ENCODE assay signal across 18 cellular contexts in genomic region chr16:31076319-31076718, GRCh38. TPM values are rescaled to one million over a fixed set of nuclear protein-coding genes. Genes with fewer than 3 reads are reported as not detected.
A peak's percentile ranks its signal among the peaks of the same experiment; 100 is the strongest.
DNase-seq lines count a peak whose midpoint lies in the region; TF ChIP-seq lines count a peak whose summit lies in the region.
"Had no signal": no experiment of that assay in that cellular context is flagged by ENCODE, and none has a peak within 500 bp of the region (broad histone marks: within the 10 kb centered on the region; RNA-seq: fewer than 3 reads in every experiment).

No MANE protein-coding gene starts in this region.

- peaks cover 86% of the 10 kb centered on the region for H3K36me3 Mint-ChIP-seq in activated T-cell treated with anti-CD3 and anti-CD28 coated beads, Interleukin-2, amount 50 U/mL, for 24 hours (ENCODE audit: low read depth)
- peaks cover 27 to 51% (median 49%) of the 10 kb centered on the region in 3 experiments; a peak in 6 of 7 replicates for H3K36me3 Mint-ChIP-seq in H9 (ENCODE audit: insufficient read depth in 1 of 3, low read depth in 3 of 3)
- peaks cover 33% of the 10 kb centered on the region for H3K36me3 Mint-ChIP-seq in brain

- H3K4me3 Mint-ChIP-seq in activated T-cell treated with anti-CD3 and anti-CD28 coated beads, Interleukin-2, amount 50 U/mL, for 24 hours = peak overlapping the region; percentile 88
- H3K4me3 Mint-ChIP-seq in H9 (peak overlapping the region; percentile 40 to 95; a peak in 3 of 5 replicates), brain (peak overlapping the region; percentile 54 to 96 (median 96))

- no peak overlapping the region for H2BK20ac ChIP-seq in H9 (ENCODE audit: low read depth, low read length, poor library complexity, severe bottlenecking)

- H3K9ac ChIP-seq in H9 (ENCODE audit: extremely low read depth, insufficient read length, low read length) = no peak overlapping the region

- no peak overlapping the region for H2AK5ac ChIP-seq in H9 (ENCODE audit: insufficient read length, low read length)

- peaks cover 4% of the 10 kb centered on the region for H4K20me1 ChIP-seq in H9 (ENCODE audit: control insufficient read depth, insufficient read depth, insufficient read length)

- intact Hi-C loops in posterior vena cava (cut with DNase I) = no loop called here

- DNase-seq in activated T-cell treated with anti-CD3 and anti-CD28 coated beads, Interleukin-2, amount 50 U/mL, for 24 hours = no peak
- no peak for DNase-seq in activated T-cell treated with anti-CD3 and anti-CD28 coated beads, Interleukin-2, amount 50 U/mL, for 1 hour
- DNase-seq in H9 (peak; percentile 26), posterior vena cava (ENCODE audit: low spot score) (peak; percentile 76), COLO829 (ENCODE audit: low spot score) (no peak), AG08395 (ENCODE audit: low spot score) (no peak)
- DNase-seq in activated CD8-positive, alpha-beta memory T cell treated with anti-CD3 and anti-CD28 coated beads, Interleukin-2, amount 50 U/mL, for 4 hours = no peak
- DNase-seq: activated CD8-positive, alpha-beta memory T cell treated with anti-CD3 and anti-CD28 coated beads for 24 hours; activated gamma-delta T cell; COR-L47; cortex of kidney; foreskin fibroblast; NCI-H1694; NCI-H226; Peyer's patch; retina; stimulated activated CD4-positive, alpha-beta T cell treated with anti-CD3 and anti-CD28 coated beads, Interleukin-12 subunit alpha, Interleukin-12 subunit beta, amount 100 ng/mL, for 4 hours had no signal

- WGBS in H9 (ENCODE audit: extremely low coverage, insufficient read length, low lambda C conversion rate) = no CpG with 5 or more reads among the region's 16 CpGs

- no peak overlapping the region for H2BK15ac ChIP-seq in H9 (ENCODE audit: low read depth, low read length)

- H2BK12ac ChIP-seq in H9 (ENCODE audit: insufficient read length, low read depth, low read length) = no peak overlapping the region

- H3K27me3 Mint-ChIP-seq in activated T-cell treated with anti-CD3 and anti-CD28 coated beads, Interleukin-2, amount 50 U/mL, for 24 hours = no peaks in the 10 kb centered on the region
- H3K27me3 Mint-ChIP-seq in H9 (ENCODE audit: low read depth) = no peaks in the 10 kb centered on the region
- H3K27me3 Mint-ChIP-seq in brain = peaks cover 18% of the 10 kb centered on the region

- H3K27ac ChIP-seq in H9 (ENCODE audit: insufficient read length, low read depth, low read length) = no peak overlapping the region
- H3K27ac ChIP-seq: Peyer's patch had no signal

- H2BK120ac ChIP-seq in H9 (ENCODE audit: low read depth, low read length, poor library complexity, severe bottlenecking) = no peak overlapping the region

- H3K4ac ChIP-seq in H9 (ENCODE audit: low read depth, low read length) = no peak overlapping the region

- H4K91ac ChIP-seq in H9 (ENCODE audit: insufficient read length, low read depth, low read length) = no peak overlapping the region

- H4K8ac ChIP-seq in H9 (replicated peaks; ENCODE audit: insufficient read length, low read depth, low read length) = no peak overlapping the region

- no peak overlapping the region for H2AFZ ChIP-seq in H9 (ENCODE audit: low read length)

- H3K27me3 ChIP-seq in H9 (ENCODE audit: insufficient read depth, low read length) = no peaks in the 10 kb centered on the region
- H3K27me3 ChIP-seq: Peyer's patch had no signal

- H3K56ac ChIP-seq in H9 (ENCODE audit: insufficient read length, low read depth, low read length) = no peak overlapping the region

- H4K5ac ChIP-seq in H9 (ENCODE audit: insufficient read length, low read depth, low read length) = no peak overlapping the region

- peaks cover 6% of the 10 kb centered on the region for H3K79me1 ChIP-seq in H9 (ENCODE audit: insufficient read depth, low read depth, low read length, poor library complexity, severe bottlenecking)

- H3K79me2 ChIP-seq in H9 (ENCODE audit: insufficient read depth, low read length) = peaks cover 18% of the 10 kb centered on the region; the same call in 1 of the 2 replicates

- H3T11ph ChIP-seq in H9 (ENCODE audit: low read length) = no peak overlapping the region

- no peaks in the 10 kb centered on the region for H3K9me3 Mint-ChIP-seq in activated T-cell treated with anti-CD3 and anti-CD28 coated beads, Interleukin-2, amount 50 U/mL, for 24 hours
- H3K9me3 Mint-ChIP-seq in H9 (no peaks in the 10 kb centered on the region; a peak in 1 of 5 replicates), brain (no peaks in the 10 kb centered on the region)

- H3K27ac Mint-ChIP-seq in activated T-cell treated with anti-CD3 and anti-CD28 coated beads, Interleukin-2, amount 50 U/mL, for 24 hours = peak overlapping the region; percentile 96
- peak overlapping the region in 1 of 3 experiments; percentile 40; a peak in 1 of 7 replicates for H3K27ac Mint-ChIP-seq in H9
- H3K27ac Mint-ChIP-seq in brain = peak overlapping the region in 1 of 5 experiments; percentile 99

- H3K23ac ChIP-seq in H9 (ENCODE audit: insufficient read length, low read depth, low read length) = no peak overlapping the region

- no peaks in the 10 kb centered on the region for H3K9me3 ChIP-seq in H9 (ENCODE audit: control insufficient read depth, low read depth, low read length)
- H3K9me3 ChIP-seq: Peyer's patch had no signal

- TF ChIP-seq CTCF in H9 (conservative IDR thresholded peaks at IDR 0.05) (no peak), brain (conservative IDR thresholded peaks at IDR 0.05) (no peak)

- peaks cover 59% of the 10 kb centered on the region for H3K4me1 Mint-ChIP-seq in activated T-cell treated with anti-CD3 and anti-CD28 coated beads, Interleukin-2, amount 50 U/mL, for 24 hours (ENCODE audit: low read depth)
- H3K4me1 Mint-ChIP-seq in H9 = peaks cover 16 to 20% of the 10 kb centered on the region in 2 experiments
- peaks cover 38% of the 10 kb centered on the region for H3K4me1 Mint-ChIP-seq in brain

- no peaks in the 10 kb centered on the region for H3K4me1 ChIP-seq in H9 (ENCODE audit: insufficient read depth, low read length)

- no peak overlapping the region for H3K4me2 ChIP-seq in H9 (ENCODE audit: insufficient read depth, insufficient read length, low read length)

- no peak overlapping the region for H3K14ac ChIP-seq in H9 (ENCODE audit: insufficient read depth, low read length)

- peaks cover 9% of the 10 kb centered on the region for H3K23me2 ChIP-seq in H9 (ENCODE audit: insufficient read length, low read depth, low read length, poor library complexity, severe bottlenecking)

- H2BK5ac ChIP-seq in H9 (ENCODE audit: insufficient read length, low read length) = no peak overlapping the region

- H3K18ac ChIP-seq in H9 (ENCODE audit: insufficient read length, low read depth, low read length) = no peak overlapping the region

RNA-seq across cellular contexts. Expression of gene ZNF646, which starts 2.1 kb away (rescaled TPM):
- total RNA-seq in H9 (2021) (25.9 and 29.2 TPM in 2 replicates), posterior vena cava (10 to 100 TPM; 10.1 to 11.7 TPM)
- 25.8 TPM for polyA plus RNA-seq in brain (ENCODE audit: insufficient read depth, low read depth, low replicate concordance)

RNA-seq across cellular contexts. Expression of gene ZNF668, which starts 2.3 kb away (rescaled TPM):
- 18.6 and 19.6 TPM in 2 replicates for total RNA-seq in H9 (2021)
- polyA plus RNA-seq in brain (ENCODE audit: insufficient read depth, low read depth, low replicate concordance) = 13.8 TPM
- total RNA-seq in posterior vena cava = 10 to 100 TPM; 12.1 to 14.6 TPM

RNA-seq across cellular contexts. Expression of gene PRSS53, which starts 12.4 kb away (rescaled TPM):
- 2.8 and 3.6 TPM in 2 replicates for total RNA-seq in H9 (2021)
- polyA plus RNA-seq in brain (ENCODE audit: insufficient read depth, low read depth, low replicate concordance) = 0.58 TPM
- total RNA-seq in posterior vena cava = 1 to 10 TPM; 1.5 to 3.5 TPM

RNA-seq across cellular contexts. Expression of gene VKORC1, which starts 18.3 kb away (rescaled TPM):
- total RNA-seq in H9 (2021) (93.9 and 94.5 TPM in 2 replicates), posterior vena cava (100 to 1,000 TPM in 1 of 2 donors, 10 to 100 TPM in 1; 77.8 to 113 TPM)
- polyA plus RNA-seq in brain (ENCODE audit: insufficient read depth, low read depth, low replicate concordance) = 131 TPM

RNA-seq across cellular contexts. Expression of gene BCKDK, which starts 31.9 kb away (rescaled TPM):
- 55.7 and 57.0 TPM in 2 replicates for total RNA-seq in H9 (2021)
- 58.6 TPM for polyA plus RNA-seq in brain (ENCODE audit: insufficient read depth, low read depth, low replicate concordance)
- total RNA-seq in posterior vena cava = 10 to 100 TPM; 29.8 to 30.6 TPM

Comparison
In these comparisons a context has a peak if more than half of its experiments do, and no peak if none do; other contexts are left out.
1. DNase-seq: peak in H9 (single experiment) and posterior vena cava (single experiment); none in activated T-cell treated with anti-CD3 and anti-CD28 coated beads, Interleukin-2, amount 50 U/mL, for 24 hours (single experiment), activated T-cell treated with anti-CD3 and anti-CD28 coated beads, Interleukin-2, amount 50 U/mL, for 1 hour (single experiment), activated CD8-positive, alpha-beta memory T cell treated with anti-CD3 and anti-CD28 coated beads, Interleukin-2, amount 50 U/mL, for 4 hours (single experiment), COLO829 (single experiment) and AG08395 (single experiment).
2. Peak in every context shown above with its lines, with median percentiles within 50 percentile points of each other: H3K4me3 Mint-ChIP-seq.